ENCODE assay signal across 8 cellular contexts in the genomic region with DNA sequence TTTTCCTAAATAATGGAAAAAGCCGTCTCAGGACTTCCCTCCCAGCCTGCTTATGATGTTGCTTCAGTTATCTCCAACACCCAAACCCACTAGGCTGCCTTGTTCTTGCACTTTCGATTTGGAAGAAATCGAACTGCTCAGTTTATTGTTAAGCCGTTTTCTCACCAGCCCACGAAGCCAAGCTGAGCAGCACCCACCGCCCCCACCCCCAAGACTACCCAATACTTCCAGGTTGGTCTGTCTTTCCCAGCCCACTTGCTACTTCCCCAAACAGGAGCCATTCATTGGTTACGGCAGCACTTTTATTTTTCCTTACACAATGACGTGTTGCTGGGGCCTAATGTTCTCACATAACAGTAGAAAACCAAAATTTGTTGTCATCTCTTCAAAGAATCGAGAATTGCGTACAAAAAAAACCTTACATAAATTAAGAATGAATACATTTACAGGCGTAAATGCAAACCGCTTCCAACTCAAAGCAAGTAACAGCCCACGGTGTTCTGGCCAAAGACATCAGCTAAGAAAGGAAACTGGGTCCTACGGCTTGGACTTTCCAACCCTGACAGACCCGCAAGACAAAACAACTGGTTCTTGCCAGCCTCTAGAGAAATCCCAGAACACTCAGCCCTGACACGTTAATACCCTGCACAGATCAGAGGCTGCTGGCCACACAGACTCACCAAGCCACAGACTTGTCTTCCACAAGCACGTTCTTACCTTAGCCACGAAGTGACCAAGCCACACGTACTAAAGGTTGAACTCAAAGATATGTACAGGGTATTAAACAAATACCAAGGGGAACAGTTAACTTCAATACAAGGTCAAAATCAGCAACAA. TPM values are rescaled to one million over a fixed set of nuclear protein-coding genes. Genes with fewer than 3 reads are reported as not detected.
A peak's percentile ranks its signal among the peaks of the same experiment; 100 is the strongest.
DNase-seq lines count a peak whose midpoint lies in the region; ATAC-seq and TF ChIP-seq lines count a peak whose summit lies in the region.

No MANE protein-coding gene starts in this region.

- DNase-seq in BE2C, result no peak
- peak; percentile 53 for DNase-seq in adipocyte (ENCODE audit: low read depth)
- DNase-seq in kidney epithelial cell (ENCODE audit: low read depth), result no peak
- no peak for DNase-seq in NCI-H748 treated with DMSO at 0.1 percent for 48 hours (lab: John Stamatoyannopoulos, UW)

- no peak overlapping the region for H2AFZ ChIP-seq in Loucy (ENCODE audit: low read length)

- peak overlapping the region; percentile 62 for H3K27ac ChIP-seq in stomach smooth muscle (ENCODE audit: low read length)

- H3K79me2 ChIP-seq in Loucy (ENCODE audit: insufficient read depth, low read length), result peaks cover 70% of the 10 kb centered on the region

- ATAC-seq in HG03354 (IDR thresholded peaks at IDR 0.05; ENCODE audit: poor library complexity, severe bottlenecking, unreplicated experiment), result no peak
- no peak for ATAC-seq in GM19351 (IDR thresholded peaks at IDR 0.05; ENCODE audit: unreplicated experiment)

- H3K4me2 ChIP-seq in Loucy (ENCODE audit: low read depth, low read length, poor library complexity, severe bottlenecking), result peak overlapping the region; percentile 84

- H4K20me1 ChIP-seq in Loucy (ENCODE audit: insufficient read depth, low read length, poor library complexity, severe bottlenecking), result peaks cover 50% of the 10 kb centered on the region

- no peak for TF ChIP-seq CTCF in BE2C (IDR thresholded peaks at IDR 0.05; ENCODE audit: low read depth, low read length)
- TF ChIP-seq CTCF in Loucy (conservative IDR thresholded peaks at IDR 0.05; ENCODE audit: low read length), result no peak
- TF ChIP-seq CTCF in kidney epithelial cell (IDR thresholded peaks at IDR 0.05; ENCODE audit: insufficient read depth, low read length, poor library complexity, severe bottlenecking), result no peak

- H3F3A ChIP-seq in Loucy (ENCODE audit: low read depth), result peaks cover 14% of the 10 kb centered on the region

- H3K4me1 ChIP-seq in BE2C (no peaks in the 10 kb centered on the region), Loucy (ENCODE audit: insufficient read depth, low read length, poor library complexity, severe bottlenecking) (peaks cover 26% of the 10 kb centered on the region), adipocyte (ENCODE audit: control insufficient read depth, insufficient read depth, low read length) (peaks cover 34% of the 10 kb centered on the region), stomach smooth muscle (ENCODE audit: control insufficient read depth, insufficient read depth, low read length) (peaks cover 18% of the 10 kb centered on the region)

- H3K36me3 ChIP-seq in BE2C, result peaks cover 39% of the 10 kb centered on the region
- H3K36me3 ChIP-seq in Loucy (ENCODE audit: insufficient read depth, low read length), result peaks cover 39% of the 10 kb centered on the region
- peaks cover 33% of the 10 kb centered on the region for H3K36me3 ChIP-seq in adipocyte (ENCODE audit: control insufficient read depth, insufficient read depth, low read length, severe bottlenecking)
- peaks cover 14% of the 10 kb centered on the region for H3K36me3 ChIP-seq in kidney epithelial cell (ENCODE audit: control insufficient read depth, insufficient read depth, low read length)
- H3K36me3 ChIP-seq in stomach smooth muscle (ENCODE audit: control insufficient read depth in 2 of 2, insufficient read depth in 2 of 2, low read length in 2 of 2), result peaks cover 33 to 37% of the 10 kb centered on the region in 2 donors

- H3K4me3 ChIP-seq in BE2C (ENCODE audit: low read depth, low read length) (peak overlapping the region; percentile 74), Loucy (ENCODE audit: low read length, poor library complexity, severe bottlenecking) (peak overlapping the region; percentile 97), adipocyte (ENCODE audit: low read length) (peak overlapping the region; percentile 87), kidney epithelial cell (ENCODE audit: low read depth, low read length) (peak overlapping the region; percentile 61), stomach smooth muscle (ENCODE audit: low read length in 2 of 2) (peak overlapping the region; percentile 98 to 99)

- H3K9me2 ChIP-seq in Loucy (replicated peaks; ENCODE audit: low read depth, low read length), result no peaks in the 10 kb centered on the region

- H3K9ac ChIP-seq in Loucy (ENCODE audit: low read depth, low read length, poor library complexity, severe bottlenecking), result peak overlapping the region; percentile 100
- peak overlapping the region; percentile 97 for H3K9ac ChIP-seq in adipocyte (ENCODE audit: low read length)
- H3K9ac ChIP-seq in stomach smooth muscle (ENCODE audit: low read length in 2 of 2), result peak overlapping the region; percentile 89 to 90

- H3K9me3 ChIP-seq in BE2C (no peaks in the 10 kb centered on the region), Loucy (ENCODE audit: insufficient read depth, low read depth, low read length) (no peaks in the 10 kb centered on the region), adipocyte (ENCODE audit: control insufficient read depth, low read length) (no peaks in the 10 kb centered on the region), stomach smooth muscle (ENCODE audit: control insufficient read depth in 2 of 2, low read length in 2 of 2) (no peaks in the 10 kb centered on the region)

- no peaks in the 10 kb centered on the region for H3K27me3 ChIP-seq in BE2C
- H3K27me3 ChIP-seq in Loucy (ENCODE audit: insufficient read depth, low read length, poor library complexity, severe bottlenecking), result peaks cover 30% of the 10 kb centered on the region
- no peaks in the 10 kb centered on the region for H3K27me3 ChIP-seq in adipocyte (replicated peaks; ENCODE audit: control insufficient read depth, insufficient read depth, low read length)
- no peaks in the 10 kb centered on the region for H3K27me3 ChIP-seq in kidney epithelial cell (ENCODE audit: control insufficient read depth, insufficient read depth, low read length)
- no peaks in the 10 kb centered on the region for H3K27me3 ChIP-seq in stomach smooth muscle (ENCODE audit: control insufficient read depth in 1 of 2, insufficient read depth in 2 of 2, low read length in 2 of 2)

RNA-seq across cellular contexts. Expression of gene ACTG1, which starts 2.7 kb away (rescaled TPM):
- 2,263 TPM for polyA plus RNA-seq in BE2C (2012; ENCODE audit: insufficient read depth, insufficient read length, low read depth)
- 8,883 and 9,424 TPM in 2 replicates for total RNA-seq in kidney epithelial cell

RNA-seq across cellular contexts. Expression of gene FSCN2, which starts 18.3 kb away (rescaled TPM):
- 2.4 TPM for polyA plus RNA-seq in BE2C (2012; ENCODE audit: insufficient read depth, insufficient read length, low read depth)
- total RNA-seq in kidney epithelial cell, result 0.29 and 0.41 TPM in 2 replicates

RNA-seq across cellular contexts. Expression of gene FAAP100, which starts 42.2 kb away (rescaled TPM):
- polyA plus RNA-seq in BE2C (2012; ENCODE audit: insufficient read depth, insufficient read length, low read depth), result 43.0 TPM
- total RNA-seq in kidney epithelial cell, result 41.4 and 49.1 TPM in 2 replicates
